Comparison of ENCODE assay signal across 8 cellular contexts in genomic region chr6:474454-475185, GRCh38.
DNase-seq lines count a peak whose midpoint lies in the region; ATAC-seq, FAIRE-seq and TF ChIP-seq lines count a peak whose summit lies in the region.

No MANE protein-coding gene starts in this region.

- no peaks in the 10 kb centered on the region for H3K36me3 Mint-ChIP-seq in activated CD8-positive, alpha-beta memory T cell treated with anti-CD3 and anti-CD28 coated beads, Interleukin-2, amount 10 ng/mL, durations not matched to agents 7 days and 5 days

- H3K9me3 ChIP-seq in DOHH2 (ENCODE audit: control insufficient read depth, insufficient read depth, low read length) = no peaks in the 10 kb centered on the region
- H3K9me3 ChIP-seq in HepG2 (ENCODE audit: low read length) = no peaks in the 10 kb centered on the region

- peak overlapping the region; percentile 82 for H3K27ac Mint-ChIP-seq in activated CD8-positive, alpha-beta memory T cell treated with anti-CD3 and anti-CD28 coated beads, Interleukin-2, amount 10 ng/mL, durations not matched to agents 7 days and 5 days

- peaks cover 14% of the 10 kb centered on the region for H3K27me3 Mint-ChIP-seq in activated CD8-positive, alpha-beta memory T cell treated with anti-CD3 and anti-CD28 coated beads, Interleukin-2, amount 10 ng/mL, durations not matched to agents 7 days and 5 days

- H3K4me1 ChIP-seq in DOHH2 (ENCODE audit: control insufficient read depth, low read length) (peaks cover 8% of the 10 kb centered on the region), HepG2 (ENCODE audit: insufficient read depth, low read length) (peaks cover 9% of the 10 kb centered on the region)

- H3K4me2 ChIP-seq in DOHH2 (ENCODE audit: low read length) (peak overlapping the region; percentile 20), HepG2 (ENCODE audit: low read depth, low read length) (no peak overlapping the region)

- DNase-seq in NB4 (ENCODE audit: low read depth) = peak; percentile 89
- DNase-seq in activated CD8-positive, alpha-beta memory T cell treated with anti-CD3 and anti-CD28 coated beads, Interleukin-2, amount 10 ng/mL, durations not matched to agents 7 days and 5 days = peak; percentile 94
- DNase-seq in HepG2 (ENCODE audit: low spot score) = no peak
- DNase-seq in stimulated activated naive CD8-positive, alpha-beta T cell treated with anti-CD3 and anti-CD28 coated beads, Interleukin-15, Interleukin-2, amounts not matched to agents 100 U/mL and 50 U/mL, for 24 hours = peak; percentile 84
- no peak for DNase-seq in HPDE6-E6E7 (ENCODE audit: extremely low spot score)
- DNase-seq in hippocampal formation (lab: John Stamatoyannopoulos, UW) = no peak

- H2AFZ ChIP-seq in HepG2 (ENCODE audit: low read length) = no peak overlapping the region

- no peak for TF ChIP-seq EP300 in HepG2 (IDR thresholded peaks at IDR 0.05; ENCODE audit: low read depth in 2 of 2, low read length in 2 of 2)
- no peak for TF ChIP-seq EP300 in HepG2 (CRISPR knock-in tag; IDR thresholded peaks at IDR 0.05; ENCODE audit: borderline replicate concordance)

- no peaks in the 10 kb centered on the region for H4K20me1 ChIP-seq in DOHH2 (ENCODE audit: control insufficient read depth, insufficient read depth, low read depth, low read length)
- H4K20me1 ChIP-seq in HepG2 (ENCODE audit: insufficient read depth, low read length) = no peaks in the 10 kb centered on the region

- no TSS peak for BruUV-seq in HepG2 (replicated peaks; lab: Mats Ljungman, UMichigan)

- H3K9me3 Mint-ChIP-seq in activated CD8-positive, alpha-beta memory T cell treated with anti-CD3 and anti-CD28 coated beads, Interleukin-2, amount 10 ng/mL, durations not matched to agents 7 days and 5 days (ENCODE audit: low read depth) = no peaks in the 10 kb centered on the region

- H3K27me3 ChIP-seq in DOHH2 (ENCODE audit: control insufficient read depth, low read length) (peaks cover 58% of the 10 kb centered on the region), HepG2 (ENCODE audit: control insufficient read depth in 1 of 2, insufficient read depth in 2 of 2, low read length in 2 of 2) (peaks cover 2 to 25% of the 10 kb centered on the region in 2 experiments; a peak in 2 of 5 replicates)

- TF ChIP-seq POLR2A in NB4 (IDR thresholded peaks at IDR 0.05; ENCODE audit: extremely low read depth, insufficient read length) = no peak
- no peak for TF ChIP-seq POLR2A in HepG2 (IDR thresholded peaks at IDR 0.05; ENCODE audit: insufficient read depth in 1 of 2, low read depth in 2 of 2, low read length in 2 of 2)

- FAIRE-seq in HepG2 (lab: Jason Lieb, UNC) = no peak

- POLR2A ChIA-PET in HepG2 (lab: Yijun Ruan, JAX) = no interaction called here

- H3K79me2 ChIP-seq in DOHH2 (ENCODE audit: control insufficient read depth, low read length) (no peaks in the 10 kb centered on the region), HepG2 (ENCODE audit: insufficient read depth, low read length) (no peaks in the 10 kb centered on the region)

- H3K36me3 ChIP-seq in DOHH2 (ENCODE audit: control insufficient read depth, low read length) = no peaks in the 10 kb centered on the region
- no peaks in the 10 kb centered on the region for H3K36me3 ChIP-seq in HepG2 (replicated peaks in 1 of 2; ENCODE audit: control insufficient read depth in 1 of 2, insufficient read depth in 2 of 2, low read length in 2 of 2)

- H3K27ac ChIP-seq in DOHH2 (ENCODE audit: low read depth, low read length) = no peak overlapping the region
- H3K27ac ChIP-seq in HepG2 (ENCODE audit: extremely low read length, insufficient read depth, low read length) = no peak overlapping the region

- ATAC-seq in GM21717 (IDR thresholded peaks at IDR 0.05; ENCODE audit: unreplicated experiment) = peak; percentile 66
- ATAC-seq in activated CD8-positive, alpha-beta memory T cell treated with anti-CD3 and anti-CD28 coated beads, Interleukin-2, amount 10 ng/mL, durations not matched to agents 7 days and 5 days = peak; percentile 99
- ATAC-seq in HepG2 = peak; percentile 33
- peak; percentile 97 for ATAC-seq in stimulated activated naive CD8-positive, alpha-beta T cell treated with anti-CD3 and anti-CD28 coated beads, Interleukin-15, Interleukin-2, amounts not matched to agents 100 U/mL and 50 U/mL, for 24 hours

- no peaks in the 10 kb centered on the region for H3K9me2 ChIP-seq in DOHH2 (replicated peaks; ENCODE audit: control insufficient read depth, low read length)

- no peak for TF ChIP-seq RAD21 in HepG2 (CRISPR knock-in tag; IDR thresholded peaks at IDR 0.05)

- in situ Hi-C loops in HepG2 (cut with HindIII; ENCODE audit: extremely low pct_ligation_motif_present, low pct_unique_long_range_greater_than_20kb) = no loop called here

- 63% methylated on average over 19 of the region's 19 CpGs for WGBS in HepG2 (ENCODE audit: low lambda C conversion rate)

- H3K9ac ChIP-seq in HepG2 (ENCODE audit: insufficient read depth, low read depth, low read length) = no peak overlapping the region

- H3F3A ChIP-seq in DOHH2 (ENCODE audit: control insufficient read depth, insufficient read depth) = no peaks in the 10 kb centered on the region

- peaks cover 56% of the 10 kb centered on the region for H3K4me1 Mint-ChIP-seq in activated CD8-positive, alpha-beta memory T cell treated with anti-CD3 and anti-CD28 coated beads, Interleukin-2, amount 10 ng/mL, durations not matched to agents 7 days and 5 days

- intact Hi-C loops in HepG2 (cut with micrococcal nuclease; ENCODE audit: unreplicated experiment) = no loop called here

- TF ChIP-seq CTCF in DOHH2 (IDR thresholded peaks at IDR 0.05; ENCODE audit: low read depth, low read length, poor library complexity, severe bottlenecking) = no peak
- TF ChIP-seq CTCF in NB4 (IDR thresholded peaks at IDR 0.05; ENCODE audit: low read depth, low read length) = no peak
- TF ChIP-seq CTCF in HepG2 (CRISPR knock-in tag; IDR thresholded peaks at IDR 0.05) = no peak

- H3K4me3 ChIP-seq in DOHH2 (ENCODE audit: low read length) = no peak overlapping the region
- no peak overlapping the region for H3K4me3 ChIP-seq in NB4 (ENCODE audit: low read depth, low read length)
- no peak overlapping the region for H3K4me3 ChIP-seq in HepG2 (replicated peaks in 1 of 3; ENCODE audit: insufficient read depth in 1 of 3, low read depth in 2 of 3, low read length in 3 of 3)

- H3K4me3 Mint-ChIP-seq in activated CD8-positive, alpha-beta memory T cell treated with anti-CD3 and anti-CD28 coated beads, Interleukin-2, amount 10 ng/mL, durations not matched to agents 7 days and 5 days = peak overlapping the region; percentile 28

- CTCF ChIA-PET in activated CD8-positive, alpha-beta memory T cell treated with anti-CD3 and anti-CD28 coated beads, Interleukin-2, amount 10 ng/mL, durations not matched to agents 7 days and 5 days (lab: Charles Lee) = interaction anchor here (0.9 to 3.3 kb wide), 5 partner anchors 8 to 118 kb away, joined by 3 to 20 read pairs (median 4); no protein-coding TSS in a partner anchor
- CTCF ChIA-PET in HepG2 (lab: Yijun Ruan, JAX; ENCODE audit: low intra/inter-chr PET ratio, low total read pairs) = no interaction called here

TF ChIP-seq in HepG2, 621 proteins besides CTCF, POLR2A, EP300 and RAD21:
- peak; percentile 16 for TF ChIP-seq HNRNPLL (IDR thresholded peaks at IDR 0.05; ENCODE audit: low read depth, low read length, poor library complexity, severe bottlenecking)
- no peak for TF ChIP-seq ARID4A (CRISPR knock-in tag; IDR thresholded peaks at IDR 0.05; ENCODE audit: borderline replicate concordance)
- TF ChIP-seq JUND (CRISPR knock-in tag; IDR thresholded peaks at IDR 0.05) = no peak
TF ChIP-seq in HepG2: peak in this region for 1.

Comparison
In these comparisons a context has a peak if more than half of its experiments do, and no peak if none do; other contexts are left out.
1. ATAC-seq: peak in every context shown above with its lines; median percentile 99 in activated CD8-positive, alpha-beta memory T cell treated with anti-CD3 and anti-CD28 coated beads, Interleukin-2, amount 10 ng/mL, durations not matched to agents 7 days and 5 days; 97 in stimulated activated naive CD8-positive, alpha-beta T cell treated with anti-CD3 and anti-CD28 coated beads, Interleukin-15, Interleukin-2, amounts not matched to agents 100 U/mL and 50 U/mL, for 24 hours; 66 in GM21717; 33 in HepG2.
2. DNase-seq: peak in NB4 (single experiment), activated CD8-positive, alpha-beta memory T cell treated with anti-CD3 and anti-CD28 coated beads, Interleukin-2, amount 10 ng/mL, durations not matched to agents 7 days and 5 days (single experiment) and stimulated activated naive CD8-positive, alpha-beta T cell treated with anti-CD3 and anti-CD28 coated beads, Interleukin-15, Interleukin-2, amounts not matched to agents 100 U/mL and 50 U/mL, for 24 hours (single experiment); none in HepG2 (single experiment), HPDE6-E6E7 (single experiment) and hippocampal formation (0 of 2).